Comparison of ENCODE assay signal across 8 cellular contexts in genomic region chr1:223531742-223532341, GRCh38.
DNase-seq lines count a peak whose midpoint lies in the region; ATAC-seq and TF ChIP-seq lines count a peak whose summit lies in the region.

No MANE protein-coding gene starts in this region.

- no peaks in the 10 kb centered on the region for H4K20me1 ChIP-seq in Karpas-422 (ENCODE audit: insufficient read depth, low read depth, low read length)

- WGBS in iPS DF 6.9 (ENCODE audit: insufficient coverage, insufficient read length): no CpG with 5 or more reads among the region's 11 CpGs

- no peaks in the 10 kb centered on the region for H3K4me1 ChIP-seq in Karpas-422 (ENCODE audit: low read length)
- no peaks in the 10 kb centered on the region for H3K4me1 ChIP-seq in iPS DF 6.9 (ENCODE audit: control insufficient read depth, insufficient read depth, low read length)

- ATAC-seq in HG03039 (IDR thresholded peaks at IDR 0.05; ENCODE audit: unreplicated experiment): no peak

- no peaks in the 10 kb centered on the region for H3K79me2 ChIP-seq in Karpas-422 (ENCODE audit: low read length)

- no peaks in the 10 kb centered on the region for H3K36me3 ChIP-seq in Karpas-422 (ENCODE audit: insufficient read depth, low read length)
- no peaks in the 10 kb centered on the region for H3K36me3 ChIP-seq in iPS DF 6.9 (ENCODE audit: control insufficient read depth, insufficient read depth, low read length)

- CTCF ChIA-PET in AG04449 (lab: Yijun Ruan, JAX): interaction anchor here (0.6 to 1.8 kb wide), 5 partner anchors 11 to 96 kb away, joined by 3 to 4 read pairs (median 3); no protein-coding TSS in a partner anchor

- H3K9me2 ChIP-seq in Karpas-422 (replicated peaks; ENCODE audit: insufficient read depth, low read length): no peaks in the 10 kb centered on the region

- in situ Hi-C loops in GM13976 (cut with MboI; ENCODE audit: low sequenced_read_pairs, unreplicated experiment): no loop called here

- no peak overlapping the region for H3K4me2 ChIP-seq in Karpas-422 (ENCODE audit: low read depth, low read length, poor library complexity, severe bottlenecking)

- H3K4me3 ChIP-seq in AG04449 (ENCODE audit: low read depth, low read length) (no peak overlapping the region), Karpas-422 (ENCODE audit: low read length) (no peak overlapping the region), iPS DF 6.9 (ENCODE audit: low read length) (no peak overlapping the region)

- TF ChIP-seq CTCF in AG04449 (IDR thresholded peaks at IDR 0.05; ENCODE audit: insufficient read depth, low read length, missing control alignments) (peak; percentile 73), GM13976 (IDR thresholded peaks at IDR 0.05; ENCODE audit: borderline replicate concordance, control extremely low read depth, extremely low read depth, insufficient read depth, missing control alignments) (peak; percentile 63)

- H3K27ac ChIP-seq in Karpas-422 (ENCODE audit: low read length) (no peak overlapping the region), iPS DF 6.9 (ENCODE audit: low read length) (no peak overlapping the region)

- POLR2A ChIA-PET in AG04449 (lab: Yijun Ruan, JAX): no interaction called here

- H3K9ac ChIP-seq in Karpas-422 (ENCODE audit: low read length): no peak overlapping the region

- no peaks in the 10 kb centered on the region for H3K27me3 ChIP-seq in Karpas-422 (ENCODE audit: low read length)
- H3K27me3 ChIP-seq in iPS DF 6.9 (ENCODE audit: control insufficient read depth, insufficient read depth, low read length): no peaks in the 10 kb centered on the region

- no peak overlapping the region for H2AFZ ChIP-seq in Karpas-422 (ENCODE audit: low read length)

- H3K9me3 ChIP-seq in Karpas-422 (ENCODE audit: low read length): no peaks in the 10 kb centered on the region
- H3K9me3 ChIP-seq in iPS DF 6.9 (ENCODE audit: control insufficient read depth, insufficient read depth, low read length): no peaks in the 10 kb centered on the region

- DNase-seq in AG04449 (ENCODE audit: low read depth, low spot score) (no peak), GM13976 (ENCODE audit: low spot score) (peak; percentile 45), Karpas-422 (peak; percentile 84), SHP77 (lab: John Stamatoyannopoulos, UW) (peak; percentile 54 to 64), anterior cingulate cortex (lab: John Stamatoyannopoulos, UW) (peak in 37 of 58 donors; percentile 2 to 70 (median 25)), iPS DF 6.9 (ENCODE audit: low read depth, low spot score) (peak; percentile 54)
- peak; percentile 59 for DNase-seq in stimulated activated CD4-positive, alpha-beta T cell treated with anti-CD3 and anti-CD28 coated beads, Interleukin-1b, Interleukin-23, amount 100 ng/mL, for 48 hours
